8 cellular contexts compared by ENCODE assay signal in genomic region chr21:43810505-43811261, GRCh38. TPM values are rescaled to one million over a fixed set of nuclear protein-coding genes. Genes with fewer than 3 reads are reported as not detected.
DNase-seq lines count a peak whose midpoint lies in the region; ATAC-seq, FAIRE-seq and TF ChIP-seq lines count a peak whose summit lies in the region.

No MANE protein-coding gene starts in this region.

- H3K4me1 ChIP-seq in pancreas (peaks cover 0 to 4% (median 0%) of the 10 kb centered on the region in 3 donors), tibial artery (peaks cover 0 to 26% (median 13%) of the 10 kb centered on the region in 4 donors)

- WGBS in pancreas, 2 donors, result 9 to 18% methylated on average over 20 to 23 of the region's 23 CpGs

- H3K27ac ChIP-seq in pancreas (no peak overlapping the region), tibial artery (no peak overlapping the region)

- TF ChIP-seq CTCF in pancreas (IDR thresholded peaks at IDR 0.05) (peak; percentile 82 to 96 (median 94)), tibial artery (IDR thresholded peaks at IDR 0.05) (peak; percentile 85 to 91)

- H3K36me3 ChIP-seq in MG63 (peaks cover 7% of the 10 kb centered on the region), pancreas (no peaks in the 10 kb centered on the region), tibial artery (peaks cover 0 to 12% (median 9%) of the 10 kb centered on the region in 3 donors)

- H3K4me3 ChIP-seq in MG63 (no peak overlapping the region), pancreas (no peak overlapping the region), tibial artery (no peak overlapping the region)

- DNase-seq in COLO668 (lab: John Stamatoyannopoulos, UW; ENCODE audit: unreplicated experiment) (peak; percentile 92), MG63 (peak; percentile 68), SK-MEL-5 (ENCODE audit: low read depth, low spot score) (peak; percentile 70), activated gamma-delta T cell treated with Interleukin-2 at 50 U/mL for 16 hours (peak; percentile 90), frontal cortex (ENCODE audit: low spot score in 2 of 2) (peak; percentile 88 to 97), pancreas (peak; percentile 71 to 99 (median 90)), tibial artery (peak; percentile 78 to 84)

- H3K9me3 ChIP-seq in MG63 (no peaks in the 10 kb centered on the region), pancreas (no peaks in the 10 kb centered on the region), tibial artery (no peaks in the 10 kb centered on the region)

- in situ Hi-C loops in SK-MEL-5 (cut with HindIII; ENCODE audit: low pct_unique_long_range_greater_than_20kb, low sequenced_read_pairs), result no loop called here

- ATAC-seq in GM21526 (IDR thresholded peaks at IDR 0.05; ENCODE audit: low FRiP score, unreplicated experiment), result peak; percentile 66
- ATAC-seq in pancreas, result peak; percentile 75 to 94 (median 90)

- intact Hi-C loops in pancreas (cut with DNase I), result loop anchor here in 1 of 3 donors (5.0 to 10.0 kb wide), 2 partner anchors 134 to 167 kb away; no protein-coding TSS in a partner anchor
- intact Hi-C loops in tibial artery (cut with DNase I; ENCODE audit: low total_unique reads), result loop anchor here (2.0 to 10.0 kb wide), 2 partner anchors 166 to 514 kb away; no protein-coding TSS in a partner anchor

- H3K27me3 ChIP-seq in MG63 (no peaks in the 10 kb centered on the region), pancreas (no peaks in the 10 kb centered on the region), tibial artery (peaks cover 0 to 10% of the 10 kb centered on the region in 2 donors)

- FAIRE-seq in frontal cortex (lab: Jason Lieb, UNC), result no peak
- no peak for FAIRE-seq in pancreas (lab: Jason Lieb, UNC)

RNA-seq across cellular contexts. Expression of gene RRP1, which starts 21.3 kb away (rescaled TPM):
- 72.4 and 109 TPM in 2 replicates for total RNA-seq in MG63 (2014; rRNA removed; shearing (Covaris generic); ENCODE audit: low replicate concordance)
- total RNA-seq in SK-MEL-5 (2014; rRNA removed; shearing (Covaris generic)), result 23.1 and 25.7 TPM in 2 replicates
- 21.8 TPM in 2 replicates for polyA plus RNA-seq in SK-MEL-5 (2015; cell fraction: cytosol; rRNA removed)
- 85.5 and 108 TPM in 2 replicates for polyA plus RNA-seq in SK-MEL-5 (2015; cell fraction: nucleus; rRNA removed)
- total RNA-seq in frontal cortex (13.9 TPM), pancreas (10 to 100 TPM in 4 of 6 donors, 1 to 10 TPM in 2; 7.6 to 18.4 (median 12.0) TPM)
- 10 to 100 TPM; 15.1 to 17.4 TPM for polyA plus RNA-seq in pancreas

RNA-seq across cellular contexts. Expression of gene CSTB, which starts 34.6 kb away (rescaled TPM):
- 5.5 and 11.1 TPM in 2 replicates for total RNA-seq in MG63 (2014; rRNA removed; shearing (Covaris generic); ENCODE audit: low replicate concordance)
- 48.2 and 50.4 TPM in 2 replicates for total RNA-seq in SK-MEL-5 (2014; rRNA removed; shearing (Covaris generic))
- polyA plus RNA-seq in SK-MEL-5 (2015; cell fraction: cytosol; rRNA removed), result 87.3 and 113 TPM in 2 replicates
- polyA plus RNA-seq in SK-MEL-5 (2015; cell fraction: nucleus; rRNA removed), result 31.4 TPM in 2 replicates
- total RNA-seq in frontal cortex (6.5 TPM), pancreas (10 to 100 TPM in 4 of 6 donors, 1 to 10 TPM in 2; 7.4 to 21.3 (median 11.4) TPM)
- 10 to 100 TPM; 33.8 to 35.6 TPM for polyA plus RNA-seq in pancreas

RNA-seq across cellular contexts. Expression of gene AGPAT3, which starts 54.3 kb away (rescaled TPM):
- total RNA-seq in MG63 (2014; rRNA removed; shearing (Covaris generic); ENCODE audit: low replicate concordance), result 23.3 and 45.1 TPM in 2 replicates
- 22.0 and 22.5 TPM in 2 replicates for total RNA-seq in SK-MEL-5 (2014; rRNA removed; shearing (Covaris generic))
- 40.3 and 43.4 TPM in 2 replicates for polyA plus RNA-seq in SK-MEL-5 (2015; cell fraction: cytosol; rRNA removed)
- 15.3 and 30.6 TPM in 2 replicates for polyA plus RNA-seq in SK-MEL-5 (2015; cell fraction: nucleus; rRNA removed)
- total RNA-seq in frontal cortex (26.1 TPM), pancreas (10 to 100 TPM; 29.1 to 49.6 (median 32.6) TPM)
- 10 to 100 TPM; 13.6 to 18.4 TPM for polyA plus RNA-seq in pancreas
